In the genomic region with DNA sequence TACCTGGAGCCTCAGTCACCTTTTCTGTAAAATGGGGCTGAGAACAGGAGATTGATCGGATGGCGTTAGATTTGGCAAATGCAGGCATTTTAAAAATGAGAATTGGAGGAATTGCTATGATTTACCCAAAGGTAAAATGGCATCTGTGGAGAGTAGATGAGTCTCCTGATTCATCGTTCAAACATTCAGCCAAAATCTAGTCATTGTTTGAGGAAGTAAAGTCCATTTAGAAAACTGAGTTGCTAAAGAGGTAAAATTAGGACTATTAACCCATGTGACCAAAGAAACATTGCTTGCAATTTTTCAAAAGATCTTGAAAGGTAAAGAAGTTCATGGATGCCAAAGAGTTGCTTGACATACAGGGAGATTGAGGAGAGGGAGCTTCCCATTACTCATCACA, we compare ENCODE assay signal across 20 cellular contexts.
"Had no signal": no experiment of that assay in that cellular context is flagged by ENCODE, and none has a peak within 500 bp of the region (broad histone marks: within the 10 kb centered on the region; RNA-seq: fewer than 3 reads in every experiment).

No MANE protein-coding gene starts in this region.

- H3K27ac Mint-ChIP-seq: IgD-negative memory B cell had no signal

- H3K27ac ChIP-seq: SJSA1, SK-N-MC had no signal

- H3K27me3 ChIP-seq: MG63, SJSA1 had no signal

- H3K4me1 ChIP-seq: SJSA1 had no signal

- DNase-seq: MG63, NCI-H1092, NCI-H1105 treated with DMSO at 0.1 percent for 48 hours, NCI-H1417 treated with DMSO at 0.1 percent for 48 hours, NCI-H146, NCI-H1694 treated with DMSO at 0.1 percent for 48 hours, NCI-H1930, NCI-H2081, NCI-H2107, NCI-H2227 treated with DMSO at 0.1 percent for 48 hours, NCI-H524, NCI-H526 treated with DMSO at 0.1 percent for 48 hours, NCI-H748 treated with DMSO at 0.1 percent for 48 hours, Right ventricle myocardium superior, RPMI8226, SIG-M5 had no signal

- H3K36me3 Mint-ChIP-seq: IgD-negative memory B cell had no signal

- H3K4me3 Mint-ChIP-seq: IgD-negative memory B cell had no signal

- H3K9me3 ChIP-seq: MG63, SJSA1 had no signal

- H3K27me3 Mint-ChIP-seq: IgD-negative memory B cell had no signal

- ATAC-seq: K562 had no signal

- H3K4me1 Mint-ChIP-seq: IgD-negative memory B cell had no signal

- H3K4me3 ChIP-seq: K562, MG63, SJSA1, SK-N-MC had no signal
